ENCODE assay signal across 9 cellular contexts in the genomic region with DNA sequence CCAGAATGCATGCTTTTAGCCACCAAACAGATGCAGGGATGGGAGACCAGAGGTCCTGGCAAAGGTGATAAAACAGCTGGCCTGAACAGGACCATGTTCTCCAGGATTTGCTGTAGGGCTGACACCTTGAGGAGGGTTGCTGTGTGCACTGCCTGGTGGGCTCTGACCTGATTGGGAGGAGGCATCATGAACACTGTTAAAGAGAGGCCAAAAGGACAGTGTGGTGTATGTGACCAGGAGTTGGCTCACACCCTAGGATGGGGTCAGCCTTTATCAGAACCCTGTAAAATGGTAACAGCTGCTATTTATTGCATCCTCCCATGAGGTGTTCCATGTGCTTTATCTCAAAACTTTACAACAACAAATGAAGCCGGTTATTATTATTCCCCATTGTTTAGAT. TPM values are rescaled to one million over a fixed set of nuclear protein-coding genes. Genes with fewer than 3 reads are reported as not detected.
"Had no signal": no experiment of that assay in that cellular context is flagged by ENCODE, and none has a peak within 500 bp of the region (broad histone marks: within the 10 kb centered on the region; RNA-seq: fewer than 3 reads in every experiment).

No MANE protein-coding gene starts in this region.

- H3K27ac Mint-ChIP-seq: GM23338, H9 had no signal

- ATAC-seq: GM23338, K562 had no signal

- H3K4me3 Mint-ChIP-seq: GM23338, H9 had no signal

- FAIRE-seq: H1, H54, K562 had no signal

- H3K4me2 ChIP-seq: GM23338 had no signal

- H3K4me3 ChIP-seq: GM23338, K562 had no signal

- H3K27ac ChIP-seq: HL-60 had no signal

- H2AFZ ChIP-seq: GM23338 had no signal

- H3K9me3 Mint-ChIP-seq: GM23338, H9 had no signal

- DNase-seq: H9, HCEC 1CT, IMR-90 had no signal

RNA-seq across cellular contexts. Expression of gene SYNDIG1L, which starts 8.8 kb away (rescaled TPM):
- total RNA-seq: HT1080, IMR-90, K562 had no signal
